In genomic region chr2:152804687-152805408, GRCh38 we compare ENCODE assay signal across 9 cellular contexts.
"Had no signal": no experiment of that assay in that cellular context is flagged by ENCODE, and none has a peak within 500 bp of the region (broad histone marks: within the 10 kb centered on the region; RNA-seq: fewer than 3 reads in every experiment).

No MANE protein-coding gene starts in this region.

- DNase-seq: GM23248, GOT3, H7, HFFc6, KBM-7 had no signal

- H3K9me3 Mint-ChIP-seq: HFFc6, IgD-negative memory B cell had no signal

- H3K36me3 Mint-ChIP-seq: IgD-negative memory B cell had no signal

- H3K9ac ChIP-seq: GM23248 had no signal

- H3K27ac Mint-ChIP-seq: HFFc6, IgD-negative memory B cell had no signal

- H3K4me3 ChIP-seq: GM23248, HAP-1 had no signal

- H2AFZ ChIP-seq: GM23248 had no signal

- H3K4me3 Mint-ChIP-seq: HFFc6 had no signal

- H3K36me3 ChIP-seq: HAP-1 had no signal

- ATAC-seq: HCT116 had no signal

- H3K9me3 ChIP-seq: HAP-1 had no signal

- H3K27ac ChIP-seq: GM23248 had no signal

- FAIRE-seq: HTR-8/SVneo had no signal
